In genomic region chr19:35000647-35001501, GRCh38 we compare ENCODE assay signal across 1 cellular context.
TF ChIP-seq lines count a peak whose summit lies in the region.

No MANE protein-coding gene starts in this region.

TF ChIP-seq in HEK293, 187 proteins besides CTCF, POLR2A, EP300 and RAD21 (continued from another document and continues in another):
- TF ChIP-seq ZNF629 (tag by site-specific recombination; IDR thresholded peaks at IDR 0.05): peak; percentile 70; the same call in 1 of the 2 replicates
- TF ChIP-seq ZNF223 (tag by site-specific recombination; IDR thresholded peaks at IDR 0.05): peak; percentile 80
- TF ChIP-seq ZNF792 (tag by site-specific recombination; IDR thresholded peaks at IDR 0.05): 0 out of 2 replicates have a peak, but pooled peaks have one; percentile 49
- 0 out of 2 replicates have a peak, but pooled peaks have one; percentile 15 for TF ChIP-seq PRDM10 (tag by site-specific recombination; IDR thresholded peaks at IDR 0.05)
- TF ChIP-seq ZNF558 (tag by site-specific recombination; IDR thresholded peaks at IDR 0.05): no peak
- no peak; the same call in none of the 2 replicates for TF ChIP-seq ZBTB21 (tag by site-specific recombination; IDR thresholded peaks at IDR 0.05)
- TF ChIP-seq KLF16 (tag by site-specific recombination; IDR thresholded peaks at IDR 0.05): peak; percentile 64
- peak; percentile 36; the same call in 1 of the 2 replicates for TF ChIP-seq SP3 (tag by site-specific recombination; IDR thresholded peaks at IDR 0.05)
- no peak for TF ChIP-seq MEIS1 (CRISPR knock-in tag; IDR thresholded peaks at IDR 0.05; ENCODE audit: borderline replicate concordance)
- TF ChIP-seq, protein P1, sequence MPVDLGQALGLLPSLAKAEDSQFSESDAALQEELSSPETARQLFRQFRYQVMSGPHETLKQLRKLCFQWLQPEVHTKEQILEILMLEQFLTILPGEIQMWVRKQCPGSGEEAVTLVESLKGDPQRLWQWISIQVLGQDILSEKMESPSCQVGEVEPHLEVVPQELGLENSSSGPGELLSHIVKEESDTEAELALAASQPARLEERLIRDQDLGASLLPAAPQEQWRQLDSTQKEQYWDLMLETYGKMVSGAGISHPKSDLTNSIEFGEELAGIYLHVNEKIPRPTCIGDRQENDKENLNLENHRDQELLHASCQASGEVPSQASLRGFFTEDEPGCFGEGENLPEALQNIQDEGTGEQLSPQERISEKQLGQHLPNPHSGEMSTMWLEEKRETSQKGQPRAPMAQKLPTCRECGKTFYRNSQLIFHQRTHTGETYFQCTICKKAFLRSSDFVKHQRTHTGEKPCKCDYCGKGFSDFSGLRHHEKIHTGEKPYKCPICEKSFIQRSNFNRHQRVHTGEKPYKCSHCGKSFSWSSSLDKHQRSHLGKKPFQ (tag by site-specific recombination; IDR thresholded peaks at IDR 0.05): peak; percentile 78; the same call in 1 of the 2 replicates
- peak; percentile 26 for TF ChIP-seq INSM2 (tag by site-specific recombination; IDR thresholded peaks at IDR 0.05)
- no peak; the same call in 1 of the 2 replicates for TF ChIP-seq GLIS1 (tag by site-specific recombination; IDR thresholded peaks at IDR 0.05)
- TF ChIP-seq MYNN (tag by site-specific recombination; IDR thresholded peaks at IDR 0.05; ENCODE audit: borderline replicate concordance): no peak
- TF ChIP-seq, protein P2, sequence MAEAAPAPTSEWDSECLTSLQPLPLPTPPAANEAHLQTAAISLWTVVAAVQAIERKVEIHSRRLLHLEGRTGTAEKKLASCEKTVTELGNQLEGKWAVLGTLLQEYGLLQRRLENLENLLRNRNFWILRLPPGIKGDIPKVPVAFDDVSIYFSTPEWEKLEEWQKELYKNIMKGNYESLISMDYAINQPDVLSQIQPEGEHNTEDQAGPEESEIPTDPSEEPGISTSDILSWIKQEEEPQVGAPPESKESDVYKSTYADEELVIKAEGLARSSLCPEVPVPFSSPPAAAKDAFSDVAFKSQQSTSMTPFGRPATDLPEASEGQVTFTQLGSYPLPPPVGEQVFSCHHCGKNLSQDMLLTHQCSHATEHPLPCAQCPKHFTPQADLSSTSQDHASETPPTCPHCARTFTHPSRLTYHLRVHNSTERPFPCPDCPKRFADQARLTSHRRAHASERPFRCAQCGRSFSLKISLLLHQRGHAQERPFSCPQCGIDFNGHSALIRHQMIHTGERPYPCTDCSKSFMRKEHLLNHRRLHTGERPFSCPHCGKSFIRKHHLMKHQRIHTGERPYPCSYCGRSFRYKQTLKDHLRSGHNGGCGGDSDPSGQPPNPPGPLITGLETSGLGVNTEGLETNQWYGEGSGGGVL (tag by site-specific recombination; IDR thresholded peaks at IDR 0.05): no peak; the same call in 1 of the 2 replicates
- no peak; the same call in 1 of the 2 replicates for TF ChIP-seq BCL11B (tag by site-specific recombination; IDR thresholded peaks at IDR 0.05; ENCODE audit: low read depth)
- no peak for TF ChIP-seq ZBTB1 (tag by site-specific recombination; IDR thresholded peaks at IDR 0.05)
- TF ChIP-seq ZFP37 (tag by site-specific recombination; IDR thresholded peaks at IDR 0.05): 0 out of 2 replicates have a peak, but pooled peaks have one; percentile 50
- 0 out of 2 replicates have a peak, but pooled peaks have one; percentile 14 for TF ChIP-seq ZNF121 (tag by site-specific recombination; IDR thresholded peaks at IDR 0.05)
- TF ChIP-seq ZNF211 (tag by site-specific recombination; IDR thresholded peaks at IDR 0.05; ENCODE audit: low read depth): no peak
- peak; percentile 57; the same call in 1 of the 2 replicates for TF ChIP-seq ZSCAN30 (tag by site-specific recombination; IDR thresholded peaks at IDR 0.05)
- no peak for TF ChIP-seq REPIN1 (tag by site-specific recombination; IDR thresholded peaks at IDR 0.05; ENCODE audit: low read depth)
- no peak for TF ChIP-seq ZNF184 (tag by site-specific recombination; IDR thresholded peaks at IDR 0.05)
- peak; percentile 46 for TF ChIP-seq YY1 (tag by site-specific recombination; IDR thresholded peaks at IDR 0.05)
- TF ChIP-seq SP2 (tag by site-specific recombination; IDR thresholded peaks at IDR 0.05): peak; percentile 63
- TF ChIP-seq ZNF514 (tag by site-specific recombination; IDR thresholded peaks at IDR 0.05): no peak
- TF ChIP-seq ZNF174 (tag by site-specific recombination; IDR thresholded peaks at IDR 0.05): no peak
- TF ChIP-seq ATF2 (tag by site-specific recombination; IDR thresholded peaks at IDR 0.05; ENCODE audit: low read depth): no peak
- TF ChIP-seq ZBTB7A (tag by site-specific recombination; IDR thresholded peaks at IDR 0.05; ENCODE audit: low read depth): peak; percentile 91
- TF ChIP-seq KLF10 (tag by site-specific recombination; IDR thresholded peaks at IDR 0.05): no peak
- TF ChIP-seq, protein P3, sequence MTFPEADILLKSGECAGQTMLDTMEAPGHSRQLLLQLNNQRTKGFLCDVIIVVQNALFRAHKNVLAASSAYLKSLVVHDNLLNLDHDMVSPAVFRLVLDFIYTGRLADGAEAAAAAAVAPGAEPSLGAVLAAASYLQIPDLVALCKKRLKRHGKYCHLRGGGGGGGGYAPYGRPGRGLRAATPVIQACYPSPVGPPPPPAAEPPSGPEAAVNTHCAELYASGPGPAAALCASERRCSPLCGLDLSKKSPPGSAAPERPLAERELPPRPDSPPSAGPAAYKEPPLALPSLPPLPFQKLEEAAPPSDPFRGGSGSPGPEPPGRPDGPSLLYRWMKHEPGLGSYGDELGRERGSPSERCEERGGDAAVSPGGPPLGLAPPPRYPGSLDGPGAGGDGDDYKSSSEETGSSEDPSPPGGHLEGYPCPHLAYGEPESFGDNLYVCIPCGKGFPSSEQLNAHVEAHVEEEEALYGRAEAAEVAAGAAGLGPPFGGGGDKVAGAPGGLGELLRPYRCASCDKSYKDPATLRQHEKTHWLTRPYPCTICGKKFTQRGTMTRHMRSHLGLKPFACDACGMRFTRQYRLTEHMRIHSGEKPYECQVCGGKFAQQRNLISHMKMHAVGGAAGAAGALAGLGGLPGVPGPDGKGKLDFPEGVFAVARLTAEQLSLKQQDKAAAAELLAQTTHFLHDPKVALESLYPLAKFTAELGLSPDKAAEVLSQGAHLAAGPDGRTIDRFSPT (tag by site-specific recombination; IDR thresholded peaks at IDR 0.05): peak; percentile 32; the same call in 1 of the 2 replicates
- TF ChIP-seq PATZ1 (tag by site-specific recombination; IDR thresholded peaks at IDR 0.05): peak; percentile 97
- TF ChIP-seq SETDB1 (IDR thresholded peaks at IDR 0.05; ENCODE audit: insufficient read length, low read length): no peak
- peak; percentile 26; the same call in 1 of the 2 replicates for TF ChIP-seq ZBTB8A (tag by site-specific recombination; IDR thresholded peaks at IDR 0.05)
- TF ChIP-seq ZNF112 (tag by site-specific recombination; IDR thresholded peaks at IDR 0.05): no peak
- peak; percentile 62 for TF ChIP-seq ZIC2 (tag by site-specific recombination; IDR thresholded peaks at IDR 0.05)
- no peak for TF ChIP-seq HOXA7 (CRISPR knock-in tag; IDR thresholded peaks at IDR 0.05; ENCODE audit: borderline replicate concordance)
- TF ChIP-seq RBAK (tag by site-specific recombination; IDR thresholded peaks at IDR 0.05): no peak
- TF ChIP-seq ZNF544 (tag by site-specific recombination; IDR thresholded peaks at IDR 0.05): no peak
- TF ChIP-seq ZNF23 (tag by site-specific recombination; IDR thresholded peaks at IDR 0.05; ENCODE audit: borderline replicate concordance): no peak
- no peak for TF ChIP-seq ZNF311 (tag by site-specific recombination; IDR thresholded peaks at IDR 0.05; ENCODE audit: borderline replicate concordance)
- peak; percentile 83; the same call in 1 of the 2 replicates for TF ChIP-seq KLF17 (tag by site-specific recombination; IDR thresholded peaks at IDR 0.05)
- no peak for TF ChIP-seq ZNF701 (tag by site-specific recombination; IDR thresholded peaks at IDR 0.05)
- peak; percentile 6; the same call in 1 of the 2 replicates for TF ChIP-seq ZNF580 (tag by site-specific recombination; IDR thresholded peaks at IDR 0.05)
- no peak for TF ChIP-seq ZFP41 (tag by site-specific recombination; IDR thresholded peaks at IDR 0.05; ENCODE audit: borderline replicate concordance)
- TF ChIP-seq ZEB2 (tag by site-specific recombination; IDR thresholded peaks at IDR 0.05): peak; percentile 60
- TF ChIP-seq, protein P4, sequence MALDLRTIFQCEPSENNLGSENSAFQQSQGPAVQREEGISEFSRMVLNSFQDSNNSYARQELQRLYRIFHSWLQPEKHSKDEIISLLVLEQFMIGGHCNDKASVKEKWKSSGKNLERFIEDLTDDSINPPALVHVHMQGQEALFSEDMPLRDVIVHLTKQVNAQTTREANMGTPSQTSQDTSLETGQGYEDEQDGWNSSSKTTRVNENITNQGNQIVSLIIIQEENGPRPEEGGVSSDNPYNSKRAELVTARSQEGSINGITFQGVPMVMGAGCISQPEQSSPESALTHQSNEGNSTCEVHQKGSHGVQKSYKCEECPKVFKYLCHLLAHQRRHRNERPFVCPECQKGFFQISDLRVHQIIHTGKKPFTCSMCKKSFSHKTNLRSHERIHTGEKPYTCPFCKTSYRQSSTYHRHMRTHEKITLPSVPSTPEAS (tag by site-specific recombination; IDR thresholded peaks at IDR 0.05): peak; percentile 94
- no peak for TF ChIP-seq TCF7L2 (IDR thresholded peaks at IDR 0.05; ENCODE audit: borderline replicate concordance, low read depth, low read length)
- TF ChIP-seq ZNF747 (tag by site-specific recombination; IDR thresholded peaks at IDR 0.05): no peak
